2 cellular contexts compared by ENCODE assay signal in the genomic region with DNA sequence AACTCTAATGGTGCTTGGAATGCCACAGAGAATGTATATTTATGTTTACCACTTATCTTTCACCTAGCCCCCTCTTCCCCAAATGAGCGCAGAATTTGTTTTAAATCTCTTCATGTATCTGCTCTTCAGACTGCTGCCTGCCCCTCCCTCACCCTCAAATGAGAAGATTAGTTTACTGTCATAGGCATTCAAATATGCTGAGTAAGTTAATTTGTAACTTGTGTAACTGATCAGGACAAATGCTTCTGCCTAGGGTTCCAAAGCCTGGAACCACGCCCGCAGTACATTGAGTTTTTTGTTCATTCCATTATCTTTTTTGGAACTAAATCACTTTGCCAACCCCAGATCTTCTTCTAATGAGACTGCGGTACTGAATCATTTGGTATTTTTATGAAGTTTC.
A peak's percentile ranks its signal among the peaks of the same experiment; 100 is the strongest.
TF ChIP-seq lines count a peak whose summit lies in the region.

No MANE protein-coding gene starts in this region.

TF ChIP-seq in HepG2, 621 proteins besides CTCF, POLR2A, EP300 and RAD21 (continued from another document):
- TF ChIP-seq, protein P1, sequence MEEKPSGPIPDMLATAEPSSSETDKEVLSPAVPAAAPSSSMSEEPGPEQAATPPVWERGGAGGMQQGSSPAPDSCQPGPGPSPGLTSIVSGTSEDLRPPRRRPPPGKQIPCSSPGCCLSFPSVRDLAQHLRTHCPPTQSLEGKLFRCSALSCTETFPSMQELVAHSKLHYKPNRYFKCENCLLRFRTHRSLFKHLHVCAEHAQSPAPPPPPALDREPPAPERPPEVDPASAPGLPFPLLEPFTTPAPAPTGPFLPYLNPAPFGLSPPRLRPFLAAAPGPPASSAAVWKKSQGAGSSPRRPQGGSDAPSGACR (CRISPR knock-in tag; IDR thresholded peaks at IDR 0.05): no peak
- TF ChIP-seq ZMYM3 (CRISPR knock-in tag; IDR thresholded peaks at IDR 0.05) (no peak), SMARCE1 (IDR thresholded peaks at IDR 0.05; ENCODE audit: borderline replicate concordance) (no peak), MAFF (IDR thresholded peaks at IDR 0.05; ENCODE audit: low read depth, low read length) (peak; percentile 93), DR1 (CRISPR knock-in tag; IDR thresholded peaks at IDR 0.05) (no peak), ETV5 (CRISPR knock-in tag; IDR thresholded peaks at IDR 0.05; ENCODE audit: borderline replicate concordance) (no peak), SP2 (CRISPR knock-in tag; IDR thresholded peaks at IDR 0.05) (no peak), ETV6 (CRISPR knock-in tag; conservative IDR thresholded peaks at IDR 0.05) (no peak)
- TF ChIP-seq, protein P2, sequence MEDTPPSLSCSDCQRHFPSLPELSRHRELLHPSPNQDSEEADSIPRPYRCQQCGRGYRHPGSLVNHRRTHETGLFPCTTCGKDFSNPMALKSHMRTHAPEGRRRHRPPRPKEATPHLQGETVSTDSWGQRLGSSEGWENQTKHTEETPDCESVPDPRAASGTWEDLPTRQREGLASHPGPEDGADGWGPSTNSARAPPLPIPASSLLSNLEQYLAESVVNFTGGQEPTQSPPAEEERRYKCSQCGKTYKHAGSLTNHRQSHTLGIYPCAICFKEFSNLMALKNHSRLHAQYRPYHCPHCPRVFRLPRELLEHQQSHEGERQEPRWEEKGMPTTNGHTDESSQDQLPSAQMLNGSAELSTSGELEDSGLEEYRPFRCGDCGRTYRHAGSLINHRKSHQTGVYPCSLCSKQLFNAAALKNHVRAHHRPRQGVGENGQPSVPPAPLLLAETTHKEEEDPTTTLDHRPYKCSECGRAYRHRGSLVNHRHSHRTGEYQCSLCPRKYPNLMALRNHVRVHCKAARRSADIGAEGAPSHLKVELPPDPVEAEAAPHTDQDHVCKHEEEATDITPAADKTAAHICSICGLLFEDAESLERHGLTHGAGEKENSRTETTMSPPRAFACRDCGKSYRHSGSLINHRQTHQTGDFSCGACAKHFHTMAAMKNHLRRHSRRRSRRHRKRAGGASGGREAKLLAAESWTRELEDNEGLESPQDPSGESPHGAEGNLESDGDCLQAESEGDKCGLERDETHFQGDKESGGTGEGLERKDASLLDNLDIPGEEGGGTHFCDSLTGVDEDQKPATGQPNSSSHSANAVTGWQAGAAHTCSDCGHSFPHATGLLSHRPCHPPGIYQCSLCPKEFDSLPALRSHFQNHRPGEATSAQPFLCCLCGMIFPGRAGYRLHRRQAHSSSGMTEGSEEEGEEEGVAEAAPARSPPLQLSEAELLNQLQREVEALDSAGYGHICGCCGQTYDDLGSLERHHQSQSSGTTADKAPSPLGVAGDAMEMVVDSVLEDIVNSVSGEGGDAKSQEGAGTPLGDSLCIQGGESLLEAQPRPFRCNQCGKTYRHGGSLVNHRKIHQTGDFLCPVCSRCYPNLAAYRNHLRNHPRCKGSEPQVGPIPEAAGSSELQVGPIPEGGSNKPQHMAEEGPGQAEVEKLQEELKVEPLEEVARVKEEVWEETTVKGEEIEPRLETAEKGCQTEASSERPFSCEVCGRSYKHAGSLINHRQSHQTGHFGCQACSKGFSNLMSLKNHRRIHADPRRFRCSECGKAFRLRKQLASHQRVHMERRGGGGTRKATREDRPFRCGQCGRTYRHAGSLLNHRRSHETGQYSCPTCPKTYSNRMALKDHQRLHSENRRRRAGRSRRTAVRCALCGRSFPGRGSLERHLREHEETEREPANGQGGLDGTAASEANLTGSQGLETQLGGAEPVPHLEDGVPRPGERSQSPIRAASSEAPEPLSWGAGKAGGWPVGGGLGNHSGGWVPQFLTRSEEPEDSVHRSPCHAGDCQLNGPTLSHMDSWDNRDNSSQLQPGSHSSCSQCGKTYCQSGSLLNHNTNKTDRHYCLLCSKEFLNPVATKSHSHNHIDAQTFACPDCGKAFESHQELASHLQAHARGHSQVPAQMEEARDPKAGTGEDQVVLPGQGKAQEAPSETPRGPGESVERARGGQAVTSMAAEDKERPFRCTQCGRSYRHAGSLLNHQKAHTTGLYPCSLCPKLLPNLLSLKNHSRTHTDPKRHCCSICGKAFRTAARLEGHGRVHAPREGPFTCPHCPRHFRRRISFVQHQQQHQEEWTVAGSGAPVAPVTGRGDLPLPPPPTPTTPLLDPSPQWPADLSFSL (CRISPR knock-in tag; IDR thresholded peaks at IDR 0.05): no peak
- TF ChIP-seq, protein P3, sequence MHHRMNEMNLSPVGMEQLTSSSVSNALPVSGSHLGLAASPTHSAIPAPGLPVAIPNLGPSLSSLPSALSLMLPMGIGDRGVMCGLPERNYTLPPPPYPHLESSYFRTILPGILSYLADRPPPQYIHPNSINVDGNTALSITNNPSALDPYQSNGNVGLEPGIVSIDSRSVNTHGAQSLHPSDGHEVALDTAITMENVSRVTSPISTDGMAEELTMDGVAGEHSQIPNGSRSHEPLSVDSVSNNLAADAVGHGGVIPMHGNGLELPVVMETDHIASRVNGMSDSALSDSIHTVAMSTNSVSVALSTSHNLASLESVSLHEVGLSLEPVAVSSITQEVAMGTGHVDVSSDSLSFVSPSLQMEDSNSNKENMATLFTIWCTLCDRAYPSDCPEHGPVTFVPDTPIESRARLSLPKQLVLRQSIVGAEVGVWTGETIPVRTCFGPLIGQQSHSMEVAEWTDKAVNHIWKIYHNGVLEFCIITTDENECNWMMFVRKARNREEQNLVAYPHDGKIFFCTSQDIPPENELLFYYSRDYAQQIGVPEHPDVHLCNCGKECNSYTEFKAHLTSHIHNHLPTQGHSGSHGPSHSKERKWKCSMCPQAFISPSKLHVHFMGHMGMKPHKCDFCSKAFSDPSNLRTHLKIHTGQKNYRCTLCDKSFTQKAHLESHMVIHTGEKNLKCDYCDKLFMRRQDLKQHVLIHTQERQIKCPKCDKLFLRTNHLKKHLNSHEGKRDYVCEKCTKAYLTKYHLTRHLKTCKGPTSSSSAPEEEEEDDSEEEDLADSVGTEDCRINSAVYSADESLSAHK (CRISPR knock-in tag; IDR thresholded peaks at IDR 0.05; ENCODE audit: borderline replicate concordance): no peak
TF ChIP-seq in HepG2: peak in this region for 2.

TF ChIP-seq in K562, 482 proteins besides CTCF, POLR2A, EP300 and RAD21 (continued from another document):
- TF ChIP-seq, protein P4, sequence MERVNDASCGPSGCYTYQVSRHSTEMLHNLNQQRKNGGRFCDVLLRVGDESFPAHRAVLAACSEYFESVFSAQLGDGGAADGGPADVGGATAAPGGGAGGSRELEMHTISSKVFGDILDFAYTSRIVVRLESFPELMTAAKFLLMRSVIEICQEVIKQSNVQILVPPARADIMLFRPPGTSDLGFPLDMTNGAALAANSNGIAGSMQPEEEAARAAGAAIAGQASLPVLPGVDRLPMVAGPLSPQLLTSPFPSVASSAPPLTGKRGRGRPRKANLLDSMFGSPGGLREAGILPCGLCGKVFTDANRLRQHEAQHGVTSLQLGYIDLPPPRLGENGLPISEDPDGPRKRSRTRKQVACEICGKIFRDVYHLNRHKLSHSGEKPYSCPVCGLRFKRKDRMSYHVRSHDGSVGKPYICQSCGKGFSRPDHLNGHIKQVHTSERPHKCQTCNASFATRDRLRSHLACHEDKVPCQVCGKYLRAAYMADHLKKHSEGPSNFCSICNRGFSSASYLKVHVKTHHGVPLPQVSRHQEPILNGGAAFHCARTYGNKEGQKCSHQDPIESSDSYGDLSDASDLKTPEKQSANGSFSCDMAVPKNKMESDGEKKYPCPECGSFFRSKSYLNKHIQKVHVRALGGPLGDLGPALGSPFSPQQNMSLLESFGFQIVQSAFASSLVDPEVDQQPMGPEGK (CRISPR knock-in tag; IDR thresholded peaks at IDR 0.05; ENCODE audit: borderline replicate concordance): no peak
- TF ChIP-seq, protein P5, sequence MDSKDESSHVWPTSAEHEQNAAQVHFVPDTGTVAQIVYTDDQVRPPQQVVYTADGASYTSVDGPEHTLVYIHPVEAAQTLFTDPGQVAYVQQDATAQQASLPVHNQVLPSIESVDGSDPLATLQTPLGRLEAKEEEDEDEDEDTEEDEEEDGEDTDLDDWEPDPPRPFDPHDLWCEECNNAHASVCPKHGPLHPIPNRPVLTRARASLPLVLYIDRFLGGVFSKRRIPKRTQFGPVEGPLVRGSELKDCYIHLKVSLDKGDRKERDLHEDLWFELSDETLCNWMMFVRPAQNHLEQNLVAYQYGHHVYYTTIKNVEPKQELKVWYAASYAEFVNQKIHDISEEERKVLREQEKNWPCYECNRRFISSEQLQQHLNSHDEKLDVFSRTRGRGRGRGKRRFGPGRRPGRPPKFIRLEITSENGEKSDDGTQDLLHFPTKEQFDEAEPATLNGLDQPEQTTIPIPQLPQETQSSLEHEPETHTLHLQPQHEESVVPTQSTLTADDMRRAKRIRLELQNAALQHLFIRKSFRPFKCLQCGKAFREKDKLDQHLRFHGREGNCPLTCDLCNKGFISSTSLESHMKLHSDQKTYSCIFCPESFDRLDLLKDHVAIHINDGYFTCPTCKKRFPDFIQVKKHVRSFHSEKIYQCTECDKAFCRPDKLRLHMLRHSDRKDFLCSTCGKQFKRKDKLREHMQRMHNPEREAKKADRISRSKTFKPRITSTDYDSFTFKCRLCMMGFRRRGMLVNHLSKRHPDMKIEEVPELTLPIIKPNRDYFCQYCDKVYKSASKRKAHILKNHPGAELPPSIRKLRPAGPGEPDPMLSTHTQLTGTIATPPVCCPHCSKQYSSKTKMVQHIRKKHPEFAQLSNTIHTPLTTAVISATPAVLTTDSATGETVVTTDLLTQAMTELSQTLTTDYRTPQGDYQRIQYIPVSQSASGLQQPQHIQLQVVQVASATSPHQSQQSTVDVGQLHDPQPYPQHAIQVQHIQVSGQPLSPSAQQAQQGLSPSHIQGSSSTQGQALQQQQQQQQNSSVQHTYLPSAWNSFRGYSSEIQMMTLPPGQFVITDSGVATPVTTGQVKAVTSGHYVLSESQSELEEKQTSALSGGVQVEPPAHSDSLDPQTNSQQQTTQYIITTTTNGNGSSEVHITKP (IDR thresholded peaks at IDR 0.05; ENCODE audit: partially characterized antibody): no peak
- no peak for TF ChIP-seq ZNF23 (CRISPR knock-in tag; IDR thresholded peaks at IDR 0.05)
- peak; percentile 75 for TF ChIP-seq ZNF316 (IDR thresholded peaks at IDR 0.05)
- peak; percentile 70 for TF ChIP-seq MAFG (tag; conservative IDR thresholded peaks at IDR 0.05)
- peak; percentile 63; the same call in 1 of the 2 replicates for TF ChIP-seq C11orf30 (IDR thresholded peaks at IDR 0.05; ENCODE audit: low read depth)
- TF ChIP-seq RCOR1 (IDR thresholded peaks at IDR 0.05; ENCODE audit: borderline replicate concordance in 1 of 2, low read depth in 2 of 2, low read length in 2 of 2): no peak
- no peak for TF ChIP-seq ZNF444 (CRISPR knock-in tag; IDR thresholded peaks at IDR 0.05)
- TF ChIP-seq SIN3A (IDR thresholded peaks at IDR 0.05; ENCODE audit: borderline replicate concordance in 2 of 2, control insufficient read depth in 1 of 2, low read depth in 2 of 2, low read length in 2 of 2): no peak
- peak; percentile 80 for TF ChIP-seq MAFF (IDR thresholded peaks at IDR 0.05; ENCODE audit: low read length)
- TF ChIP-seq ZNF347 (CRISPR knock-in tag; IDR thresholded peaks at IDR 0.05; ENCODE audit: low read depth): no peak
- no peak for TF ChIP-seq CBFB (CRISPR knock-in tag; IDR thresholded peaks at IDR 0.05)
- TF ChIP-seq ZSCAN29 (IDR thresholded peaks at IDR 0.05): no peak
- TF ChIP-seq HDAC2 (IDR thresholded peaks at IDR 0.05): no peak
- TF ChIP-seq MAFK (IDR thresholded peaks at IDR 0.05; ENCODE audit: low read length): peak; percentile 75
